ENCODE assay signal across 16 cellular contexts in genomic region chr5:73394610-73395009, GRCh38. TPM values are rescaled to one million over a fixed set of nuclear protein-coding genes. Genes with fewer than 3 reads are reported as not detected.
DNase-seq lines count a peak whose midpoint lies in the region; ATAC-seq and TF ChIP-seq lines count a peak whose summit lies in the region.
"Had no signal": no experiment of that assay in that cellular context is flagged by ENCODE, and none has a peak within 500 bp of the region (broad histone marks: within the 10 kb centered on the region; RNA-seq: fewer than 3 reads in every experiment).

No MANE protein-coding gene starts in this region.

- H3K9me3 Mint-ChIP-seq in activated T-helper 17 cell treated with anti-CD3 and anti-CD28 coated beads, Interleukin-2, amount 50 U/mL, for 72 hours: peaks cover 5% of the 10 kb centered on the region

- POLR2A ChIA-PET in SK-N-SH (lab: Yijun Ruan, JAX): no interaction called here

- peaks cover 21% of the 10 kb centered on the region for H3K27me3 Mint-ChIP-seq in activated T-helper 17 cell treated with anti-CD3 and anti-CD28 coated beads, Interleukin-2, amount 50 U/mL, for 72 hours

- H2AFZ ChIP-seq in SK-N-SH (ENCODE audit: low read depth): no peak overlapping the region

- H3K27me3 ChIP-seq in SK-N-SH (ENCODE audit: insufficient read depth): no peaks in the 10 kb centered on the region
- H3K27me3 ChIP-seq in esophagus muscularis mucosa: no peaks in the 10 kb centered on the region
- H3K27me3 ChIP-seq: BLaER1 had no signal

- no peaks in the 10 kb centered on the region for H3K36me3 Mint-ChIP-seq in activated T-helper 17 cell treated with anti-CD3 and anti-CD28 coated beads, Interleukin-2, amount 50 U/mL, for 72 hours (ENCODE audit: low read depth)
- H3K36me3 Mint-ChIP-seq: CD14-positive monocyte; CD4-positive, alpha-beta memory T cell had no signal

- H3K27ac ChIP-seq in SK-N-SH (ENCODE audit: low read depth in 2 of 2, low read length in 1 of 2): no peak overlapping the region
- H3K27ac ChIP-seq in esophagus muscularis mucosa (replicated peaks in 1 of 4): no peak overlapping the region
- H3K27ac ChIP-seq: 22Rv1, A549, BLaER1, KMS-11 had no signal

- no peaks in the 10 kb centered on the region for H3K9me3 ChIP-seq in SK-N-SH
- H3K9me3 ChIP-seq in esophagus muscularis mucosa: no peaks in the 10 kb centered on the region
- H3K9me3 ChIP-seq: A549, BLaER1 had no signal

- H4K20me1 ChIP-seq in SK-N-SH (ENCODE audit: insufficient read depth): no peaks in the 10 kb centered on the region
- H4K20me1 ChIP-seq: BLaER1 had no signal

- no peak for TF ChIP-seq POLR2A in esophagus muscularis mucosa (IDR thresholded peaks at IDR 0.05; ENCODE audit: low read depth)

- H3K36me3 ChIP-seq in SK-N-SH (replicated peaks in 1 of 2; ENCODE audit: control insufficient read depth in 1 of 2, insufficient read depth in 2 of 2, low read length in 1 of 2) (no peaks in the 10 kb centered on the region), esophagus muscularis mucosa (no peaks in the 10 kb centered on the region)
- H3K36me3 ChIP-seq: BLaER1 had no signal

- ATAC-seq in SK-N-SH treated with all-trans-retinoic acid at 6 μM for 48 hours: no peak
- no peak for ATAC-seq in activated T-helper 17 cell treated with anti-CD3 and anti-CD28 coated beads, Interleukin-2, amount 50 U/mL, for 72 hours (replicated peaks)
- ATAC-seq in HG03565 (IDR thresholded peaks at IDR 0.05; ENCODE audit: unreplicated experiment): no peak
- ATAC-seq: A549 had no signal

- H3K27ac Mint-ChIP-seq in activated T-helper 17 cell treated with anti-CD3 and anti-CD28 coated beads, Interleukin-2, amount 50 U/mL, for 72 hours: no peak overlapping the region
- H3K27ac Mint-ChIP-seq: CD14-positive monocyte; CD4-positive, alpha-beta memory T cell had no signal

- CTCF ChIA-PET in SK-N-SH (lab: Yijun Ruan, JAX): no interaction called here

- H3K4me3 ChIP-seq in SK-N-SH (ENCODE audit: low read depth in 2 of 2, low read length in 1 of 2) (no peak overlapping the region), esophagus muscularis mucosa (no peak overlapping the region), retinal pigment epithelial cell (ENCODE audit: low read length) (no peak overlapping the region)
- H3K4me3 ChIP-seq: A549, BLaER1 had no signal

- no peaks in the 10 kb centered on the region for H3K4me1 Mint-ChIP-seq in activated T-helper 17 cell treated with anti-CD3 and anti-CD28 coated beads, Interleukin-2, amount 50 U/mL, for 72 hours

- no peak overlapping the region for H3K9ac ChIP-seq in SK-N-SH
- H3K9ac ChIP-seq: BLaER1, KMS-11 had no signal

- intact Hi-C loops in esophagus muscularis mucosa (cut with DNase I): no loop called here

- 59% methylated on average over 4 of the region's 4 CpGs for WGBS in SK-N-SH (ENCODE audit: low lambda C conversion rate)
- WGBS in esophagus muscularis mucosa: 71% methylated on average over 4 of the region's 4 CpGs

- no peak overlapping the region for H3K4me2 ChIP-seq in SK-N-SH
- H3K4me2 ChIP-seq: A549, BLaER1, KMS-11 had no signal

- TF ChIP-seq RAD21 in SK-N-SH (IDR thresholded peaks at IDR 0.05; ENCODE audit: low read length): no peak
- TF ChIP-seq RAD21 in Ishikawa (IDR thresholded peaks at IDR 0.05; ENCODE audit: low read depth): no peak; the same call in 1 of the 2 replicates

- TF ChIP-seq CTCF in SK-N-SH (IDR thresholded peaks at IDR 0.05) (no peak), esophagus muscularis mucosa (IDR thresholded peaks at IDR 0.05) (no peak), retinal pigment epithelial cell (conservative IDR thresholded peaks at IDR 0.05; ENCODE audit: low read depth, low read length) (no peak)

- TF ChIP-seq EP300 in SK-N-SH (IDR thresholded peaks at IDR 0.05; ENCODE audit: borderline replicate concordance in 1 of 2, low read depth in 1 of 2, low read length in 1 of 2): no peak
- no peak; the same call in 1 of the 2 replicates for TF ChIP-seq EP300 in Ishikawa (IDR thresholded peaks at IDR 0.05; ENCODE audit: borderline replicate concordance)
- no peak for TF ChIP-seq EP300 in esophagus muscularis mucosa (IDR thresholded peaks at IDR 0.05)

- H3K4me1 ChIP-seq in SK-N-SH (ENCODE audit: control insufficient read depth in 1 of 2, insufficient read depth in 2 of 2, low read depth in 1 of 2, low read length in 1 of 2) (peaks cover 0 to 16% of the 10 kb centered on the region in 2 experiments; a peak in 3 of 4 replicates), esophagus muscularis mucosa (no peaks in the 10 kb centered on the region)
- H3K4me1 ChIP-seq: BLaER1 had no signal

- no peaks in the 10 kb centered on the region for H3K9me2 ChIP-seq in SK-N-SH

- H3K4me3 Mint-ChIP-seq in activated T-helper 17 cell treated with anti-CD3 and anti-CD28 coated beads, Interleukin-2, amount 50 U/mL, for 72 hours: no peak overlapping the region
- H3K4me3 Mint-ChIP-seq: CD14-positive monocyte; CD4-positive, alpha-beta memory T cell had no signal

- H3F3A ChIP-seq in SK-N-SH (replicated peaks; ENCODE audit: insufficient read depth): peaks cover 15% of the 10 kb centered on the region

- H3K79me2 ChIP-seq in SK-N-SH (ENCODE audit: insufficient read depth): no peaks in the 10 kb centered on the region; the same call in 1 of the 2 replicates

- no peak for DNase-seq in SK-N-SH
- peak; percentile 21 for DNase-seq in esophagus muscularis mucosa (ENCODE audit: extremely low spot score)
- peak; percentile 91 for DNase-seq in retinal pigment epithelial cell (ENCODE audit: low read depth)
- no peak for DNase-seq in NCI-H446 treated with DMSO at 0.1 percent for 48 hours (lab: John Stamatoyannopoulos, UW)
- DNase-seq: CD4-positive, alpha-beta memory T cell; GF-D8; HCEC 1CT had no signal

TF ChIP-seq in SK-N-SH, 30 proteins besides CTCF, POLR2A, EP300 and RAD21 (continues in another document):
- no peak for TF ChIP-seq TCF12 (IDR thresholded peaks at IDR 0.05)
- no peak for TF ChIP-seq POLR2AphosphoS5 (IDR thresholded peaks at IDR 0.05; ENCODE audit: low read depth, low read length)
- TF ChIP-seq TAF1 (IDR thresholded peaks at IDR 0.05; ENCODE audit: borderline replicate concordance, low read depth, low read length): no peak

TF ChIP-seq in SK-N-SH treated with all-trans-retinoic acid at 6 μM for 48 hours, 23 proteins besides CTCF, POLR2A, EP300 and RAD21 (continues in another document):
- no peak for TF ChIP-seq BACH2 (CRISPR knock-in tag; IDR thresholded peaks at IDR 0.05; ENCODE audit: borderline replicate concordance)
- no peak for TF ChIP-seq GLIS3 (CRISPR knock-in tag; IDR thresholded peaks at IDR 0.05)
- TF ChIP-seq ARNTL (CRISPR knock-in tag; IDR thresholded peaks at IDR 0.05; ENCODE audit: borderline replicate concordance, low read depth): no peak
- TF ChIP-seq ISL1 (CRISPR knock-in tag; IDR thresholded peaks at IDR 0.05): no peak
- TF ChIP-seq CREB5 (CRISPR knock-in tag; IDR thresholded peaks at IDR 0.05; ENCODE audit: low read depth): no peak
- TF ChIP-seq TOX (CRISPR knock-in tag; IDR thresholded peaks at IDR 0.05; ENCODE audit: borderline replicate concordance): no peak

TF ChIP-seq in Ishikawa, 13 proteins besides CTCF, POLR2A, EP300 and RAD21 (continues in another document):
- peak; percentile 73 for TF ChIP-seq NFIC (IDR thresholded peaks at IDR 0.05)
- no peak for TF ChIP-seq USF1 (IDR thresholded peaks at IDR 0.05)
- TF ChIP-seq TAF1 (IDR thresholded peaks at IDR 0.05; ENCODE audit: low read depth): no peak
- TF ChIP-seq CREB1 (IDR thresholded peaks at IDR 0.05; ENCODE audit: low read depth): no peak
- TF ChIP-seq ZBTB7A (IDR thresholded peaks at IDR 0.05; ENCODE audit: low read depth): no peak
- TF ChIP-seq EGR1 (IDR thresholded peaks at IDR 0.05): no peak
- TF ChIP-seq CEBPB (IDR thresholded peaks at IDR 0.05): no peak
- no peak; the same call in 1 of the 2 replicates for TF ChIP-seq MAX (IDR thresholded peaks at IDR 0.05)
- no peak for TF ChIP-seq FOXM1 (IDR thresholded peaks at IDR 0.05; ENCODE audit: borderline replicate concordance, low read depth)
- TF ChIP-seq REST (IDR thresholded peaks at IDR 0.05; ENCODE audit: low read depth): peak; percentile 58

RNA-seq across cellular contexts. Expression of gene FOXD1, which starts 54.0 kb away (rescaled TPM):
- polyA plus RNA-seq in SK-N-SH (2012; rRNA removed): 39.6 and 73.9 TPM in 2 replicates
- polyA plus RNA-seq in SK-N-SH (2012; cell fraction: cytosol; rRNA removed): 71.2 and 72.6 TPM in 2 replicates
- 48.7 and 52.6 TPM in 2 replicates for polyA plus RNA-seq in SK-N-SH (2012; cell fraction: nucleus; rRNA removed)
- 10 to 100 TPM in 3 of 4 donors, 1 to 10 TPM in 1; 5.0 to 23.4 (median 13.6) TPM for total RNA-seq in esophagus muscularis mucosa
- under 1 TPM in 1 of 2 donors, not detected in 1; 0.45 TPM for total RNA-seq in activated T-helper 17 cell treated with anti-CD3 and anti-CD28 coated beads, Interleukin-2, amount 50 U/mL, for 72 hours
- total RNA-seq: CD4-positive, alpha-beta memory T cell had no signal
- polyA plus RNA-seq: CD14-positive monocyte had no signal

Comparison
In these comparisons a context has a peak if more than half of its experiments do, and no peak if none do; other contexts are left out.
1. DNase-seq: peak in esophagus muscularis mucosa (single experiment) and retinal pigment epithelial cell (single experiment); none in SK-N-SH (single experiment) and NCI-H446 treated with DMSO at 0.1 percent for 48 hours (single experiment).
2. RNA of gene FOXD1, which starts 54.0 kb away (total RNA-seq): 5.0 to 23.4 TPM in esophagus muscularis mucosa; 0.45 TPM in activated T-helper 17 cell treated with anti-CD3 and anti-CD28 coated beads, Interleukin-2, amount 50 U/mL, for 72 hours; every median in the first group is over 4 times any median in the second.